ENCODE assay signal across 1 cellular context in genomic region chr22:28816994-28817530, GRCh38.
TF ChIP-seq lines count a peak whose summit lies in the region.

No MANE protein-coding gene starts in this region.

TF ChIP-seq in HEK293, 187 proteins besides CTCF, POLR2A, EP300 and RAD21 (continued from another document):
- TF ChIP-seq ZNF518A (tag by site-specific recombination; conservative IDR thresholded peaks at IDR 0.05; ENCODE audit: low read depth) (no peak), ZNF114 (tag by site-specific recombination; IDR thresholded peaks at IDR 0.05) (no peak), ZFP3 (tag by site-specific recombination; IDR thresholded peaks at IDR 0.05; ENCODE audit: low read depth) (peak; percentile 77), ZNF292 (tag by site-specific recombination; IDR thresholded peaks at IDR 0.05; ENCODE audit: borderline replicate concordance, low read depth) (no peak), ZNF433 (tag by site-specific recombination; IDR thresholded peaks at IDR 0.05; ENCODE audit: low read depth) (no peak)
